Comparison of ENCODE assay signal across 16 cellular contexts in the genomic region with DNA sequence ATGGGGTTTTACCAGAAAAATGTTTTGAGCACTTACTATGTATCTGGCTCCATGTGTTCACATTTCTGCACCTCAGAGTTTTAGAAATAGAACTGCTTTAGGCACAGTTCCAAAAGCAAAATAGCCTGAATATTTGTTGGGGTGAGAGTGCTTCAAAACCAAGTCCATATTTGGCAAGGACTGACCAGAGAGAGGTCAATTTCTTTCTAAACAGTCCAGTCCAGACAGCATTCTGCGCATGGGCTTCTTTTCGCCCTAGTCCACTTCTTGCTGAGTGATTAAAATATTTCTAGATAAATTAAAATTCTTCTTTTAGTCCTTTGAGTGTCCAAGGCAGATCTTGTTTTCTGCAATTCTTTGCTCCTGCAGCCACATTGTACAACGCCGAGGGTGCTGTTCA.
DNase-seq lines count a peak whose midpoint lies in the region; ATAC-seq and TF ChIP-seq lines count a peak whose summit lies in the region.
"Had no signal": no experiment of that assay in that cellular context is flagged by ENCODE, and none has a peak within 500 bp of the region (broad histone marks: within the 10 kb centered on the region; RNA-seq: fewer than 3 reads in every experiment).

No MANE protein-coding gene starts in this region.

- no peak for TF ChIP-seq EP300 in ovary (IDR thresholded peaks at IDR 0.05)

- H3K27me3 ChIP-seq in ovary, result no peaks in the 10 kb centered on the region

- ATAC-seq in GM19023 (IDR thresholded peaks at IDR 0.05; ENCODE audit: unreplicated experiment), result no peak
- ATAC-seq: activated naive CD8-positive, alpha-beta T cell treated with anti-CD3 and anti-CD28 coated beads, Interleukin-2, amount 50 U/mL, for 24 hours had no signal

- H3K4me3 ChIP-seq in ovary, result no peak overlapping the region
- H3K4me3 ChIP-seq: lung, mucosa of descending colon had no signal

- intact Hi-C loops in ovary (cut with DNase I), result no loop called here

- H3K9me3 ChIP-seq in ovary, result no peaks in the 10 kb centered on the region
- H3K9me3 ChIP-seq: mucosa of descending colon had no signal

- H3K27ac ChIP-seq in ovary, result no peak overlapping the region
- H3K27ac ChIP-seq: VCaP had no signal

- H3K36me3 ChIP-seq in ovary, result no peaks in the 10 kb centered on the region

- 5 to 21% (median 12%) methylated on average over 4 of the region's 4 CpGs for WGBS in ovary, 3 donors

- no peak for TF ChIP-seq CTCF in ovary (IDR thresholded peaks at IDR 0.05)

- H3K4me1 ChIP-seq in ovary (ENCODE audit: insufficient read depth), result peaks cover 8% of the 10 kb centered on the region

- peak; percentile 78 for DNase-seq in EH (ENCODE audit: low read depth)
- peak; percentile 3 for DNase-seq in RPMI7951 (ENCODE audit: low read depth)
- DNase-seq in fibroblast of peridontal ligament (ENCODE audit: extremely low read depth), result peak; percentile 53
- peak; percentile 25 to 50 (median 38) for DNase-seq in ovary
- DNase-seq in stimulated activated CD4-positive, alpha-beta T cell treated with anti-CD3 and anti-CD28 coated beads, Interleukin-4, amount 100 ng/mL, for 1 hour, result no peak
- no peak for DNase-seq in SW 1271 (lab: John Stamatoyannopoulos, UW)
- DNase-seq in OCI-M2 (lab: John Stamatoyannopoulos, UW; ENCODE audit: unreplicated experiment), result no peak
- DNase-seq: activated T-cell treated with anti-CD3 and anti-CD28 coated beads, Interleukin-2, amount 50 U/mL, for 24 hours; effector memory CD4-positive, alpha-beta T cell; MV-4-11; NCI-H1436 treated with DMSO at 0.1 percent for 48 hours had no signal

- TF ChIP-seq POLR2A in ovary (IDR thresholded peaks at IDR 0.05), result no peak

Comparison
In these comparisons a context has a peak if more than half of its experiments do, and no peak if none do; other contexts are left out.
1. DNase-seq: peak in EH (single experiment), RPMI7951 (single experiment), fibroblast of peridontal ligament (single experiment) and ovary (5 of 5); none in stimulated activated CD4-positive, alpha-beta T cell treated with anti-CD3 and anti-CD28 coated beads, Interleukin-4, amount 100 ng/mL, for 1 hour (single experiment), SW 1271 (0 of 2) and OCI-M2 (single experiment).